ENCODE assay signal across 1 cellular context in the genomic region with DNA sequence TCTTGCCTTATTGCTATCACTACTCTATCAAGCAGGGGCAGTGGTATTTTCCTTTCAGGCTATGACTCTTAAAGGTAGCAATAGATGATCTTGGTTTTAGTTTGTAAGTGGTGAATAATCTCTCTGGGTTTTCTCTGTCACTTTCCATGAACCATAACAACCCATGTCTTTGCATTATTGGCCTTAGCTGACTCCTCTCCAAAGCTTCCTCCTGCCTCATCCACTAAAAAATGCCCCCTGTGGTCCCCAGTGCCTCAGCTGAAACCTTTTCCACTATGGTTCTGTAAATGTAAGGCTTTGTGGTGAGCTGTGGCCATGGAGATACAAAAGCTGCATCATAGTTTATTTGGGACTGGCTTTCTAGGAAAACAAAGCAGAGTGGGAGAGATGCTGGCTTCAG.
TF ChIP-seq lines count a peak whose summit lies in the region.

No MANE protein-coding gene starts in this region.

TF ChIP-seq in IMR-90, 13 proteins besides CTCF, POLR2A, EP300 and RAD21 (continued from another document):
- TF ChIP-seq, protein P1, sequence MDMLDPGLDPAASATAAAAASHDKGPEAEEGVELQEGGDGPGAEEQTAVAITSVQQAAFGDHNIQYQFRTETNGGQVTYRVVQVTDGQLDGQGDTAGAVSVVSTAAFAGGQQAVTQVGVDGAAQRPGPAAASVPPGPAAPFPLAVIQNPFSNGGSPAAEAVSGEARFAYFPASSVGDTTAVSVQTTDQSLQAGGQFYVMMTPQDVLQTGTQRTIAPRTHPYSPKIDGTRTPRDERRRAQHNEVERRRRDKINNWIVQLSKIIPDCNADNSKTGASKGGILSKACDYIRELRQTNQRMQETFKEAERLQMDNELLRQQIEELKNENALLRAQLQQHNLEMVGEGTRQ (IDR thresholded peaks at IDR 0.05; ENCODE audit: low read depth, low read length), result no peak
